21 cellular contexts compared by ENCODE assay signal in genomic region chr2:149692837-149693518, GRCh38.
DNase-seq lines count a peak whose midpoint lies in the region; TF ChIP-seq lines count a peak whose summit lies in the region.
"Had no signal": no experiment of that assay in that cellular context is flagged by ENCODE, and none has a peak within 500 bp of the region (broad histone marks: within the 10 kb centered on the region; RNA-seq: fewer than 3 reads in every experiment).

No MANE protein-coding gene starts in this region.

- DNase-seq in GM04503 (ENCODE audit: low read depth) (peak; percentile 40), iris pigment epithelial cell (ENCODE audit: low read depth) (peak; percentile 71), skeletal muscle cell (ENCODE audit: low read depth) (peak; percentile 29), middle frontal gyrus (ENCODE audit: extremely low spot score, low spot score) (no peak), RKO (ENCODE audit: low spot score) (no peak), GM19240 (ENCODE audit: insufficient read length, low spot score) (no peak)
- DNase-seq: activated naive CD8-positive, alpha-beta T cell treated with anti-CD3 and anti-CD28 coated beads for 36 hours; central memory CD4-positive, alpha-beta T cell; effector CD8-positive, alpha-beta T cell; esophagus squamous epithelium; KG1; midbrain; NCI-H2029 treated with DMSO at 0.1 percent for 48 hours; NCI-H510A; right cardiac atrium; stimulated activated CD4-positive, alpha-beta T cell treated with anti-CD3 and anti-CD28 coated beads, Interleukin-1b, Interleukin-23, amount 100 ng/mL, for 48 hours; stimulated activated naive CD8-positive, alpha-beta T cell treated with anti-CD3 and anti-CD28 coated beads, Interleukin-15, amount 100 ng/mL, for 72 hours; T-helper 17 cell had no signal

- TF ChIP-seq CTCF in brain (conservative IDR thresholded peaks at IDR 0.05): no peak

- H3K4me3 ChIP-seq in skeletal muscle cell (ENCODE audit: low read depth, low read length): no peak overlapping the region
- H3K4me3 ChIP-seq: esophagus squamous epithelium had no signal

- H3K27me3 Mint-ChIP-seq in brain: peaks cover 6% of the 10 kb centered on the region
- H3K27me3 Mint-ChIP-seq: stimulated activated naive CD8-positive, alpha-beta T cell treated with anti-CD3 and anti-CD28 coated beads, Interleukin-15, amount 100 ng/mL, for 72 hours had no signal

- H3K9me3 Mint-ChIP-seq in brain: peaks cover 0 to 8% (median 0%) of the 10 kb centered on the region in 5 experiments
- H3K9me3 Mint-ChIP-seq: activated naive CD8-positive, alpha-beta T cell treated with anti-CD3 and anti-CD28 coated beads for 36 hours; activated T-helper 1 cell treated with anti-CD3 and anti-CD28 coated beads, Interleukin-12 subunit alpha, Interleukin-12 subunit beta, Interleukin-2, Interleukin-4 antibody, amounts not matched to agents 30 ng/mL and 10 ng/mL and 1 ng/mL, durations not matched to agents 14 hours and 24 hours and 36 hours; stimulated activated naive CD8-positive, alpha-beta T cell treated with anti-CD3 and anti-CD28 coated beads, Interleukin-15, amount 100 ng/mL, for 72 hours had no signal

- no peaks in the 10 kb centered on the region for H3K36me3 Mint-ChIP-seq in brain
- H3K36me3 Mint-ChIP-seq: activated naive CD8-positive, alpha-beta T cell treated with anti-CD3 and anti-CD28 coated beads for 36 hours; WTC11 had no signal

- H3K27ac Mint-ChIP-seq in brain: peak overlapping the region in 3 of 5 experiments; percentile 35 to 63 (median 54)
- H3K27ac Mint-ChIP-seq: activated naive CD8-positive, alpha-beta T cell treated with anti-CD3 and anti-CD28 coated beads for 36 hours; activated T-helper 1 cell treated with anti-CD3 and anti-CD28 coated beads, Interleukin-12 subunit alpha, Interleukin-12 subunit beta, Interleukin-2, Interleukin-4 antibody, amounts not matched to agents 30 ng/mL and 10 ng/mL and 1 ng/mL, durations not matched to agents 14 hours and 24 hours and 36 hours; stimulated activated naive CD8-positive, alpha-beta T cell treated with anti-CD3 and anti-CD28 coated beads, Interleukin-15, amount 100 ng/mL, for 72 hours; T-helper 17 cell; WTC11 had no signal

- peaks cover 42% of the 10 kb centered on the region for H3K4me1 Mint-ChIP-seq in brain
- H3K4me1 Mint-ChIP-seq: activated naive CD8-positive, alpha-beta T cell treated with anti-CD3 and anti-CD28 coated beads for 36 hours; stimulated activated naive CD8-positive, alpha-beta T cell treated with anti-CD3 and anti-CD28 coated beads, Interleukin-15, amount 100 ng/mL, for 72 hours; T-helper 17 cell had no signal

- H3K4me3 Mint-ChIP-seq in brain: no peak overlapping the region
- H3K4me3 Mint-ChIP-seq: activated naive CD8-positive, alpha-beta T cell treated with anti-CD3 and anti-CD28 coated beads for 36 hours; activated T-helper 1 cell treated with anti-CD3 and anti-CD28 coated beads, Interleukin-12 subunit alpha, Interleukin-12 subunit beta, Interleukin-2, Interleukin-4 antibody, amounts not matched to agents 30 ng/mL and 10 ng/mL and 1 ng/mL, durations not matched to agents 14 hours and 24 hours and 36 hours; stimulated activated naive CD8-positive, alpha-beta T cell treated with anti-CD3 and anti-CD28 coated beads, Interleukin-15, amount 100 ng/mL, for 72 hours; T-helper 17 cell; WTC11 had no signal

Comparison
In these comparisons a context has a peak if more than half of its experiments do, and no peak if none do; other contexts are left out.
1. DNase-seq: peak in GM04503 (single experiment), iris pigment epithelial cell (single experiment) and skeletal muscle cell (single experiment); none in middle frontal gyrus (single experiment), RKO (single experiment) and GM19240 (single experiment).